In genomic region chr6:168865-169455, GRCh38 we compare ENCODE assay signal across 8 cellular contexts.
DNase-seq lines count a peak whose midpoint lies in the region; ATAC-seq and TF ChIP-seq lines count a peak whose summit lies in the region.

No MANE protein-coding gene starts in this region.

- CTCF ChIA-PET in HEK293 (lab: Yijun Ruan, JAX) (interaction anchor here (0.6 to 5.3 kb wide), 18 partner anchors 10 to 1276 kb away, joined by 3 to 50 read pairs (median 3); no protein-coding TSS in a partner anchor), PC-3 (lab: Charles Lee) (no interaction called here)

- peak; percentile 81 for TF ChIP-seq CTCF in C4-2B (conservative IDR thresholded peaks at IDR 0.05)
- TF ChIP-seq CTCF in HEK293 (tag by site-specific recombination; IDR thresholded peaks at IDR 0.05) = no peak; the same call in 1 of the 2 replicates
- TF ChIP-seq CTCF in PC-3 (conservative IDR thresholded peaks at IDR 0.05; ENCODE audit: low read depth, low read length) = peak; percentile 80
- peak; percentile 84 for TF ChIP-seq CTCF in neural progenitor cell (IDR thresholded peaks at IDR 0.05)

- H3K27me3 ChIP-seq in PC-3 (ENCODE audit: low read length) (peaks cover 6% of the 10 kb centered on the region; the same call in 1 of the 2 replicates), neural progenitor cell (no peaks in the 10 kb centered on the region)

- DNase-seq in PC-3 (peak; percentile 81), epidermal melanocyte (ENCODE audit: insufficient read length, low spot score) (peak; percentile 65), neural progenitor cell (ENCODE audit: low spot score) (peak; percentile 49)
- DNase-seq in activated T-cell treated with anti-CD3 and anti-CD28 coated beads, Interleukin-2, amount 50 U/mL, for 1 hour = no peak

- H3K9me3 ChIP-seq in HEK293 (ENCODE audit: control insufficient read depth, insufficient read depth, low read depth, low read length) (no peaks in the 10 kb centered on the region), PC-3 (ENCODE audit: low read length) (no peaks in the 10 kb centered on the region), neural progenitor cell (ENCODE audit: low read depth) (no peaks in the 10 kb centered on the region)

- H3K27me3 Mint-ChIP-seq in neural progenitor cell (ENCODE audit: insufficient read depth, low read depth) = peaks cover 3% of the 10 kb centered on the region

- no peaks in the 10 kb centered on the region for H3K4me1 Mint-ChIP-seq in neural progenitor cell

- H3K9me3 Mint-ChIP-seq in neural progenitor cell = peaks cover 3% of the 10 kb centered on the region

- H3K4me3 ChIP-seq in HEK293 (ENCODE audit: low read depth, low read length) = no peak overlapping the region
- H3K4me3 ChIP-seq in PC-3 (ENCODE audit: low read length) = no peak overlapping the region
- no peak overlapping the region for H3K4me3 ChIP-seq in neural progenitor cell

- H3K27ac ChIP-seq in C4-2B (no peak overlapping the region), HEK293 (ENCODE audit: extremely low read depth, low read depth, low read length) (no peak overlapping the region), PC-3 (ENCODE audit: low read length) (no peak overlapping the region), neural progenitor cell (no peak overlapping the region)

- ATAC-seq in PC-3 (peak; percentile 60; the same call in 1 of the 2 replicates), GM21423 (IDR thresholded peaks at IDR 0.05; ENCODE audit: unreplicated experiment) (no peak), GM19463 (IDR thresholded peaks at IDR 0.05; ENCODE audit: unreplicated experiment) (no peak)

- H3K27ac Mint-ChIP-seq in neural progenitor cell = no peak overlapping the region

- H2AFZ ChIP-seq in PC-3 (ENCODE audit: low read length) (no peak overlapping the region), neural progenitor cell (replicated peaks) (no peak overlapping the region)

- H3K79me2 ChIP-seq in PC-3 (ENCODE audit: low read length) = no peaks in the 10 kb centered on the region
- no peaks in the 10 kb centered on the region for H3K79me2 ChIP-seq in neural progenitor cell (ENCODE audit: low read depth)

- POLR2A ChIA-PET in HEK293 (lab: Yijun Ruan, JAX) (no interaction called here), PC-3 (lab: Charles Lee; ENCODE audit: unreplicated experiment) (no interaction called here)

- H3K9ac ChIP-seq in PC-3 (ENCODE audit: low read length) (no peak overlapping the region), neural progenitor cell (no peak overlapping the region)

- H3K4me1 ChIP-seq in HEK293 (ENCODE audit: control insufficient read depth, insufficient read depth, low read length) (no peaks in the 10 kb centered on the region), PC-3 (ENCODE audit: insufficient read depth, low read length) (peaks cover 14% of the 10 kb centered on the region), neural progenitor cell (no peaks in the 10 kb centered on the region)

- intact Hi-C loops in PC-3 (cut with micrococcal nuclease) = loop anchor here (1.0 kb wide), 1 partner anchor 12 kb away; no protein-coding TSS in a partner anchor

- H4K20me1 ChIP-seq in PC-3 (ENCODE audit: low read length) = no peaks in the 10 kb centered on the region
- H4K20me1 ChIP-seq in neural progenitor cell (ENCODE audit: low read depth) = no peaks in the 10 kb centered on the region

- no TSS peak for BruUV-seq in PC-3 (replicated peaks; lab: Mats Ljungman, UMichigan)

- H3K36me3 ChIP-seq in HEK293 (ENCODE audit: control insufficient read depth in 2 of 2, insufficient read depth in 1 of 2, low read length in 2 of 2) (no peaks in the 10 kb centered on the region), PC-3 (ENCODE audit: low read depth, low read length) (no peaks in the 10 kb centered on the region), neural progenitor cell (no peaks in the 10 kb centered on the region)

- no peaks in the 10 kb centered on the region for H3K36me3 Mint-ChIP-seq in neural progenitor cell

- H3K4me3 Mint-ChIP-seq in neural progenitor cell = no peak overlapping the region

- no peak overlapping the region for H3K4me2 ChIP-seq in PC-3 (ENCODE audit: low read length)
- H3K4me2 ChIP-seq in neural progenitor cell = no peak overlapping the region

- no peaks in the 10 kb centered on the region for H3F3A ChIP-seq in PC-3 (ENCODE audit: low read length, unreplicated experiment)
- H3F3A ChIP-seq in neural progenitor cell (ENCODE audit: low read depth) = no peaks in the 10 kb centered on the region

- H3K9me2 ChIP-seq in PC-3 (replicated peaks; ENCODE audit: low read length) = no peaks in the 10 kb centered on the region

TF ChIP-seq in HEK293, 187 proteins besides CTCF, POLR2A, EP300 and RAD21:
- no peak for TF ChIP-seq ZNF560 (tag by site-specific recombination; IDR thresholded peaks at IDR 0.05; ENCODE audit: borderline replicate concordance)
- TF ChIP-seq ZNF639 (tag by site-specific recombination; IDR thresholded peaks at IDR 0.05) = 0 out of 2 replicates have a peak, but pooled peaks have one; percentile 20
- peak; percentile 88 for TF ChIP-seq ZNF2 (tag by site-specific recombination; IDR thresholded peaks at IDR 0.05)
- no peak for TF ChIP-seq ZNF157 (tag by site-specific recombination; IDR thresholded peaks at IDR 0.05)
- TF ChIP-seq ZNF18 (tag by site-specific recombination; IDR thresholded peaks at IDR 0.05) = no peak
- 0 out of 2 replicates have a peak, but pooled peaks have one; percentile 12 for TF ChIP-seq ZNF366 (tag by site-specific recombination; conservative IDR thresholded peaks at IDR 0.05)
- 0 out of 2 replicates have a peak, but pooled peaks have one; percentile 13 for TF ChIP-seq IKZF3 (tag by site-specific recombination; IDR thresholded peaks at IDR 0.05)
- TF ChIP-seq ZNF654 (tag by site-specific recombination; IDR thresholded peaks at IDR 0.05; ENCODE audit: low read depth) = peak; percentile 64
